Comparison of ENCODE assay signal across 1 cellular context in genomic region chr22:22742641-22743040, GRCh38.
A peak's percentile ranks its signal among the peaks of the same experiment; 100 is the strongest.
TF ChIP-seq lines count a peak whose summit lies in the region.

No MANE protein-coding gene starts in this region.

TF ChIP-seq in K562, 482 proteins besides CTCF, POLR2A, EP300 and RAD21 (continued from another document and continues in another):
- TF ChIP-seq KLF13 (tag; IDR thresholded peaks at IDR 0.05; ENCODE audit: borderline replicate concordance, low read depth) (no peak), GABPB2 (CRISPR knock-in tag; conservative IDR thresholded peaks at IDR 0.05) (no peak), ATF3 (IDR thresholded peaks at IDR 0.05) (no peak), ATF3 (CRISPR knock-in tag; conservative IDR thresholded peaks at IDR 0.05) (0 out of 2 replicates have a peak, but pooled peaks have one; percentile 7), ZNF232 (CRISPR knock-in tag; IDR thresholded peaks at IDR 0.05) (no peak), MIER1 (IDR thresholded peaks at IDR 0.05; ENCODE audit: low read depth) (no peak), HIVEP1 (CRISPR knock-in tag; IDR thresholded peaks at IDR 0.05) (no peak), EP400 (IDR thresholded peaks at IDR 0.05) (no peak), ZNF282 (CRISPR knock-in tag; IDR thresholded peaks at IDR 0.05) (no peak), CBFB (CRISPR knock-in tag; IDR thresholded peaks at IDR 0.05) (no peak), MECOM (CRISPR knock-in tag; IDR thresholded peaks at IDR 0.05) (no peak), ZNF175 (CRISPR knock-in tag; IDR thresholded peaks at IDR 0.05; ENCODE audit: low read depth) (no peak), CREB1 (IDR thresholded peaks at IDR 0.05) (no peak), CREB1 (CRISPR knock-in tag; IDR thresholded peaks at IDR 0.05) (no peak), HINFP (tag; conservative IDR thresholded peaks at IDR 0.05; ENCODE audit: low read depth) (peak; percentile 52; the same call in 1 of the 2 replicates), ZKSCAN3 (CRISPR knock-in tag; IDR thresholded peaks at IDR 0.05) (no peak), ZMIZ1 (IDR thresholded peaks at IDR 0.05; ENCODE audit: low read depth in 2 of 2, low read length in 2 of 2) (no peak), HEY1 (CRISPR knock-in tag; IDR thresholded peaks at IDR 0.05; ENCODE audit: borderline replicate concordance) (peak; percentile 64; the same call in 1 of the 2 replicates), ESRRB (CRISPR knock-in tag; IDR thresholded peaks at IDR 0.05; ENCODE audit: borderline replicate concordance) (peak; percentile 64; the same call in 1 of the 2 replicates), SAFB (IDR thresholded peaks at IDR 0.05; ENCODE audit: borderline replicate concordance, low read depth, low read length) (no peak), NCOR1 (IDR thresholded peaks at IDR 0.05) (no peak), EWSR1 (IDR thresholded peaks at IDR 0.05; ENCODE audit: borderline replicate concordance, low read depth, partially characterized antibody) (no peak), SOX6 (IDR thresholded peaks at IDR 0.05) (no peak), PCBP1 (IDR thresholded peaks at IDR 0.05; ENCODE audit: low read depth, low read length, poor library complexity, severe bottlenecking) (no peak), SMAD1 (IDR thresholded peaks at IDR 0.05; ENCODE audit: low read depth, low read length, partially characterized antibody) (no peak), IRF9 (tag; IDR thresholded peaks at IDR 0.05) (no peak), ZZZ3 (IDR thresholded peaks at IDR 0.05) (no peak), FOXK2 (conservative IDR thresholded peaks at IDR 0.05 in 1 of 2, IDR thresholded peaks at IDR 0.05 in 1 of 2; ENCODE audit: low read depth in 2 of 2) (no peak), CSDE1 (IDR thresholded peaks at IDR 0.05) (no peak), FOXJ2 (tag; IDR thresholded peaks at IDR 0.05) (no peak), ILF3 (IDR thresholded peaks at IDR 0.05; ENCODE audit: borderline replicate concordance) (no peak), HMBOX1 (IDR thresholded peaks at IDR 0.05) (no peak), STAG1 (CRISPR knock-in tag; IDR thresholded peaks at IDR 0.05; ENCODE audit: borderline replicate concordance) (no peak), PHB (CRISPR knock-in tag; IDR thresholded peaks at IDR 0.05) (no peak), KAT7 (CRISPR knock-in tag; IDR thresholded peaks at IDR 0.05; ENCODE audit: borderline replicate concordance) (no peak), ZNF695 (CRISPR knock-in tag; IDR thresholded peaks at IDR 0.05) (no peak), HMGXB4 (CRISPR knock-in tag; IDR thresholded peaks at IDR 0.05) (peak; percentile 9; the same call in 1 of the 2 replicates), MED1 (CRISPR knock-in tag; IDR thresholded peaks at IDR 0.05; ENCODE audit: borderline replicate concordance) (no peak), RHOXF2B (CRISPR knock-in tag; conservative IDR thresholded peaks at IDR 0.05) (no peak), HDAC8 (tag; IDR thresholded peaks at IDR 0.05) (no peak), ZBTB9 (CRISPR knock-in tag; IDR thresholded peaks at IDR 0.05) (no peak), MTA3 (IDR thresholded peaks at IDR 0.05; ENCODE audit: borderline replicate concordance) (no peak), TFE3 (CRISPR knock-in tag; IDR thresholded peaks at IDR 0.05) (no peak), ZNF655 (CRISPR knock-in tag; IDR thresholded peaks at IDR 0.05) (peak; percentile 89; the same call in 1 of the 2 replicates), BRD4 (IDR thresholded peaks at IDR 0.05) (no peak), ZBTB33 (CRISPR knock-in tag; IDR thresholded peaks at IDR 0.05) (no peak), ZNF146 (CRISPR knock-in tag; IDR thresholded peaks at IDR 0.05; ENCODE audit: unreplicated experiment) (no peak), MBD2 (IDR thresholded peaks at IDR 0.05; ENCODE audit: borderline replicate concordance, low read depth) (no peak)
